ENCODE assay signal across 1 cellular context in the genomic region with DNA sequence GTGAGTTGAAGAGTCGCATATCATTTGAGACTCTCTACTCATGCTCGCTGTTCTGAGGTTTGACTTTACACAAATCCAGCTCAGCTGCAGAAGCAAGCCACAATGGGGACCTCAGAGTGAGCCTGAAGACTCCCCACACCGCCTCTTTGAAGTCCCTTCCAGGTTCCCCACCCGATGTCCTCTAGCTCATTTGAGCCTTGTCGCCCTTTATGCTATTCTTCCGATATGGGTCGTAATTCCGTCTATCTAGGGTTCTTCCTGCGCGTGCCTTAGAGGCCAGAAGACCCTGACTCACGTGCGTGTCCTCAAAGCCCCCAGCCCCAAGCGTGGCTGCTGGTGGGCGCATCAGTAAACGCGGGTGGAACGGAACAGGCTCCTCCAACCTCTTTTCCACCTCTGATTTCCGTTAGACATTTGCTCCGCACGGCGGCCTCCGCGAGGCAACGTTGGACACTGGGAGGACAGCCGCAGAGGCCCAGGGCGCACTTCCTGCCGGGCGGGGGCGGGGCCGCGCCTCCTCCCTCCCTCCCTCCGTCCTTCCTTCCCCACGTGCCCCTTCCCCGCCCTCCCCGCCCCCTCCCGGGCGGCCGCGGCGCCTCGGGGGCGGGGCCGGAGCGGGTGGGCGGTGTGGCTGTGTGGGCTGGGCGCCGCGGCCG.
TF ChIP-seq lines count a peak whose summit lies in the region.

A gene with protein sequence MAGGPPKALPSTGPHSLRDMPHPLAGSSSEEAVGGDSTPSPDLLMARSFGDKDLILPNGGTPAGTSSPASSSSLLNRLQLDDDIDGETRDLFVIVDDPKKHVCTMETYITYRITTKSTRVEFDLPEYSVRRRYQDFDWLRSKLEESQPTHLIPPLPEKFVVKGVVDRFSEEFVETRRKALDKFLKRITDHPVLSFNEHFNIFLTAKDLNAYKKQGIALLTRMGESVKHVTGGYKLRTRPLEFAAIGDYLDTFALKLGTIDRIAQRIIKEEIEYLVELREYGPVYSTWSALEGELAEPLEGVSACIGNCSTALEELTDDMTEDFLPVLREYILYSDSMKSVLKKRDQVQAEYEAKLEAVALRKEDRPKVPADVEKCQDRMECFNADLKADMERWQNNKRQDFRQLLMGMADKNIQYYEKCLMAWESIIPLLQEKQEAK (plus strand): TSS at position 650 of the 656 bp plus-strand sequence. CDS start 242 bp downstream, outside the sequence.

TF ChIP-seq in IMR-90, 13 proteins besides CTCF, POLR2A, EP300 and RAD21:
- TF ChIP-seq MXI1 (IDR thresholded peaks at IDR 0.05; ENCODE audit: borderline replicate concordance, low read depth, low read length) (peak; percentile 54; the same call in 1 of the 2 replicates), CHD1 (IDR thresholded peaks at IDR 0.05; ENCODE audit: low read depth, low read length) (no peak), BHLHE40 (IDR thresholded peaks at IDR 0.05; ENCODE audit: low read depth, low read length) (peak; percentile 55), MAZ (IDR thresholded peaks at IDR 0.05; ENCODE audit: borderline replicate concordance, low read depth, low read length) (peak; percentile 97), FOS (IDR thresholded peaks at IDR 0.05; ENCODE audit: low read depth, low read length) (no peak), SMC3 (IDR thresholded peaks at IDR 0.05; ENCODE audit: low read depth, low read length) (no peak), CEBPB (IDR thresholded peaks at IDR 0.05; ENCODE audit: low read depth, low read length) (no peak)
- TF ChIP-seq, protein P1, sequence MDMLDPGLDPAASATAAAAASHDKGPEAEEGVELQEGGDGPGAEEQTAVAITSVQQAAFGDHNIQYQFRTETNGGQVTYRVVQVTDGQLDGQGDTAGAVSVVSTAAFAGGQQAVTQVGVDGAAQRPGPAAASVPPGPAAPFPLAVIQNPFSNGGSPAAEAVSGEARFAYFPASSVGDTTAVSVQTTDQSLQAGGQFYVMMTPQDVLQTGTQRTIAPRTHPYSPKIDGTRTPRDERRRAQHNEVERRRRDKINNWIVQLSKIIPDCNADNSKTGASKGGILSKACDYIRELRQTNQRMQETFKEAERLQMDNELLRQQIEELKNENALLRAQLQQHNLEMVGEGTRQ (IDR thresholded peaks at IDR 0.05; ENCODE audit: low read depth, low read length), result peak; percentile 85
